10 cellular contexts compared by ENCODE assay signal in the genomic region with DNA sequence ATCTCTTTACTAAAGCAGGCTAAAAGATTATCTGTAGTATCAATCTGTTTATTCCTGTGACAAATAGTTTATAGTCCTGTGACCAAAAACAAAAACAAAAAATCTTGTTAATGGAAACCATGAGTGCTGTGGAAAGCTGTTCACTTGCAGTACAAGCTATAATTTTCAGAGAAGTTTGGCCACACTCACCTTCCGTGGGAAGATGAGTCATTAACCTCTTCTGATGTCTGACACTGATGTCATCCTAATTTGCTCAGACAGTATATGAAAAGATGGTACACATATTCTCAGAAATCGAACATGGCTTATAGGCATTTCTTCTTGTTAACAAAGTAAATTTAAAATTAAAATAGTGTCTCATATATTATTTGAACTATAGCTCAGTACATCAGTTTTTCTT. TPM values are rescaled to one million over a fixed set of nuclear protein-coding genes. Genes with fewer than 3 reads are reported as not detected.
DNase-seq lines count a peak whose midpoint lies in the region; ATAC-seq and TF ChIP-seq lines count a peak whose summit lies in the region.
"Had no signal": no experiment of that assay in that cellular context is flagged by ENCODE, and none has a peak within 500 bp of the region (broad histone marks: within the 10 kb centered on the region; RNA-seq: fewer than 3 reads in every experiment).

No MANE protein-coding gene starts in this region.

- H3K4me1 ChIP-seq in GM23248 (ENCODE audit: insufficient read depth) = no peaks in the 10 kb centered on the region
- H3K4me1 ChIP-seq in tibial nerve = no peaks in the 10 kb centered on the region
- no peaks in the 10 kb centered on the region for H3K4me1 ChIP-seq in left lung

- intact Hi-C loops in left lung (cut with DNase I) = no loop called here

- no peaks in the 10 kb centered on the region for H3K9me2 ChIP-seq in GM23248 (ENCODE audit: insufficient read depth)

- no peak overlapping the region for H3K27ac ChIP-seq in GM23248
- no peak overlapping the region for H3K27ac ChIP-seq in tibial nerve
- H3K27ac ChIP-seq in left lung = no peak overlapping the region

- H3K4me3 ChIP-seq in GM23248 (no peak overlapping the region), tibial nerve (no peak overlapping the region), left lung (no peak overlapping the region)

- TF ChIP-seq EP300 in tibial nerve (IDR thresholded peaks at IDR 0.05) = no peak

- H2AFZ ChIP-seq in GM23248 = no peak overlapping the region

- no peaks in the 10 kb centered on the region for H3F3A ChIP-seq in GM23248 (ENCODE audit: insufficient read depth)

- H3K9me3 Mint-ChIP-seq in effector memory CD8-positive, alpha-beta T cell = no peaks in the 10 kb centered on the region
- H3K9me3 Mint-ChIP-seq: stimulated activated naive B cell treated with anti-CD40 and anti-IgM and Interleukin-4, amounts not matched to agents 10 μg/mL and 1 μg/mL and 100 μg/mL, for 72 hours had no signal

- no peak overlapping the region for H3K9ac ChIP-seq in GM23248

- H3K4me3 Mint-ChIP-seq in effector memory CD8-positive, alpha-beta T cell = no peak overlapping the region
- H3K4me3 Mint-ChIP-seq: stimulated activated naive B cell treated with anti-CD40 and anti-IgM and Interleukin-4, amounts not matched to agents 10 μg/mL and 1 μg/mL and 100 μg/mL, for 72 hours had no signal

- H3K4me1 Mint-ChIP-seq in effector memory CD8-positive, alpha-beta T cell (ENCODE audit: low read depth in 2 of 2) = peaks cover 0 to 3% of the 10 kb centered on the region in 2 donors
- H3K4me1 Mint-ChIP-seq: stimulated activated naive B cell treated with anti-CD40 and anti-IgM and Interleukin-4, amounts not matched to agents 10 μg/mL and 1 μg/mL and 100 μg/mL, for 72 hours had no signal

- no peak for TF ChIP-seq POLR2A in tibial nerve (IDR thresholded peaks at IDR 0.05)

- no peaks in the 10 kb centered on the region for H4K20me1 ChIP-seq in GM23248 (ENCODE audit: insufficient read depth)

- H3K79me2 ChIP-seq in GM23248 (ENCODE audit: insufficient read depth) = no peaks in the 10 kb centered on the region

- TF ChIP-seq CTCF in tibial nerve (IDR thresholded peaks at IDR 0.05) (no peak), left lung (IDR thresholded peaks at IDR 0.05) (no peak)

- peaks cover 3% of the 10 kb centered on the region for H3K36me3 Mint-ChIP-seq in effector memory CD8-positive, alpha-beta T cell (ENCODE audit: insufficient read depth)
- H3K36me3 Mint-ChIP-seq: stimulated activated naive B cell treated with anti-CD40 and anti-IgM and Interleukin-4, amounts not matched to agents 10 μg/mL and 1 μg/mL and 100 μg/mL, for 72 hours had no signal

- ATAC-seq in effector memory CD8-positive, alpha-beta T cell (replicated peaks) = peak; percentile 87
- no peak for ATAC-seq in left lung

- no peak overlapping the region for H3K4me2 ChIP-seq in GM23248 (ENCODE audit: unreplicated experiment)

- H3K27me3 ChIP-seq in GM23248 (replicated peaks; ENCODE audit: insufficient read depth) = peaks cover 12% of the 10 kb centered on the region; the same call in 1 of the 2 replicates
- no peaks in the 10 kb centered on the region for H3K27me3 ChIP-seq in tibial nerve
- no peaks in the 10 kb centered on the region for H3K27me3 ChIP-seq in left lung

- H3K27me3 Mint-ChIP-seq in effector memory CD8-positive, alpha-beta T cell = no peaks in the 10 kb centered on the region

- 39 to 42% methylated on average over 2 of the region's 2 CpGs for WGBS in GM23248 (ENCODE audit: low coverage in 1 of 2, low lambda C conversion rate in 2 of 2, missing lambda C conversion rate in 2 of 2), 2 experiments
- 45 to 53% methylated on average over 2 of the region's 2 CpGs for WGBS in tibial nerve, 2 donors

- H3K9me3 ChIP-seq in GM23248 (ENCODE audit: low read depth) (no peaks in the 10 kb centered on the region), tibial nerve (no peaks in the 10 kb centered on the region), left lung (no peaks in the 10 kb centered on the region)

- in situ Hi-C loops in GM23248 (cut with MboI) = no loop called here

- DNase-seq in CD1c-positive myeloid dendritic cell (ENCODE audit: extremely low spot score) (peak; percentile 12), GM23248 (peak; percentile 10), NCI-H345 treated with DMSO at 0.1 percent for 48 hours (lab: John Stamatoyannopoulos, UW; ENCODE audit: unreplicated experiment) (no peak), SHP77 treated with DMSO at 0.1 percent for 48 hours (lab: John Stamatoyannopoulos, UW) (no peak), tibial nerve (ENCODE audit: low spot score in 2 of 2) (no peak), left lung (no peak)
- peak; percentile 31 for DNase-seq in activated CD8-positive, alpha-beta memory T cell treated with anti-CD3 and anti-CD28 coated beads, Interleukin-2, amount 50 U/mL, for 4 hours
- DNase-seq in effector memory CD8-positive, alpha-beta T cell = no peak
- DNase-seq: stimulated activated naive B cell treated with anti-CD40 and anti-IgM and Interleukin-4, amounts not matched to agents 10 μg/mL and 1 μg/mL and 100 μg/mL, for 72 hours had no signal

- peak overlapping the region in 1 of 2 donors; percentile 36 for H3K27ac Mint-ChIP-seq in effector memory CD8-positive, alpha-beta T cell
- H3K27ac Mint-ChIP-seq: stimulated activated naive B cell treated with anti-CD40 and anti-IgM and Interleukin-4, amounts not matched to agents 10 μg/mL and 1 μg/mL and 100 μg/mL, for 72 hours had no signal

- H3K36me3 ChIP-seq in GM23248 (ENCODE audit: low read depth) = no peaks in the 10 kb centered on the region
- H3K36me3 ChIP-seq in tibial nerve = no peaks in the 10 kb centered on the region
- no peaks in the 10 kb centered on the region for H3K36me3 ChIP-seq in left lung

RNA-seq across cellular contexts. Expression of gene ENPP6, which starts 19.9 kb away (rescaled TPM):
- not detected in 2 replicates for total RNA-seq in GM23248 (2014; rRNA removed; shearing (Covaris generic))
- polyA plus RNA-seq in GM23248 (2016; fragmentation: Nextera tagmentation; extraction: Ambion mirVana) = not detected in 2 replicates
- total RNA-seq in tibial nerve (10 to 100 TPM; 12.6 to 42.6 (median 30.3) TPM), left lung (under 1 TPM; 0.20 to 0.21 TPM)
- polyA plus RNA-seq: BJ had no signal

Comparison
In these comparisons a context has a peak if more than half of its experiments do, and no peak if none do; other contexts are left out.
1. DNase-seq: peak in CD1c-positive myeloid dendritic cell (single experiment), GM23248 (single experiment) and activated CD8-positive, alpha-beta memory T cell treated with anti-CD3 and anti-CD28 coated beads, Interleukin-2, amount 50 U/mL, for 4 hours (single experiment); none in effector memory CD8-positive, alpha-beta T cell (0 of 3), NCI-H345 treated with DMSO at 0.1 percent for 48 hours (single experiment), SHP77 treated with DMSO at 0.1 percent for 48 hours (single experiment), tibial nerve (0 of 2) and left lung (0 of 2).
2. RNA of gene ENPP6, which starts 19.9 kb away (total RNA-seq): 12.6 to 42.6 TPM in tibial nerve; 0.20 to 0.21 TPM in left lung and not detected in GM23248; every median in the first group is over 10 times any median in the second.